ENCODE assay signal across 12 cellular contexts in genomic region chr9:114323849-114324248, GRCh38. TPM values are rescaled to one million over a fixed set of nuclear protein-coding genes. Genes with fewer than 3 reads are reported as not detected.
"Had no signal": no experiment of that assay in that cellular context is flagged by ENCODE, and none has a peak within 500 bp of the region (broad histone marks: within the 10 kb centered on the region; RNA-seq: fewer than 3 reads in every experiment).

No MANE protein-coding gene starts in this region.

RNA-seq across cellular contexts. Expression of gene ORM1, which starts 1.0 kb away (rescaled TPM):
- total RNA-seq: activated CD4-positive, alpha-beta memory T cell treated with anti-CD3 and anti-CD28 coated beads, Interleukin-2, amount 10 ng/mL, durations not matched to agents 7 days and 5 days; activated CD4-positive, alpha-beta T cell treated with anti-CD3 and anti-CD28 coated beads for 36 hours; activated CD4-positive, alpha-beta T cell treated with anti-CD3 and anti-CD28 coated beads, Interleukin-2, amount 10 ng/mL, durations not matched to agents 7 days and 5 days; activated CD8-positive, alpha-beta memory T cell treated with anti-CD3 and anti-CD28 coated beads, Interleukin-2, amount 10 ng/mL, durations not matched to agents 7 days and 5 days; activated CD8-positive, alpha-beta T cell treated with anti-CD3 and anti-CD28 coated beads, Interleukin-2, amount 10 ng/mL, durations not matched to agents 7 days and 5 days; activated naive CD8-positive, alpha-beta T cell treated with anti-CD3 and anti-CD28 coated beads, Interleukin-2, amount 10 ng/mL, durations not matched to agents 7 days and 5 days; activated T-helper 2 cell treated with anti-CD3 and anti-CD28 coated beads, Interferon-gamma antibody, Interleukin-2, Interleukin-4, amounts not matched to agents 10 μg/mL and 5 μg/mL and 100 μg/mL, durations not matched to agents 14 hours and 24 hours and 36 hours; cardiac muscle cell; T-helper 1 cell treated with Interleukin-12 subunit alpha and Interleukin-12 subunit beta and Interleukin-4 antibody, amounts not matched to agents 30 ng/mL and 1 ng/mL, for 36 hours; T-helper 17 cell; T-helper 2 cell treated with Interferon-gamma antibody and Interleukin-4, amounts not matched to agents 100 ng/mL and 5 ng/mL, for 36 hours had no signal

RNA-seq across cellular contexts. Expression of gene ORM2, which starts 5.8 kb away (rescaled TPM):
- total RNA-seq: activated CD4-positive, alpha-beta memory T cell treated with anti-CD3 and anti-CD28 coated beads, Interleukin-2, amount 10 ng/mL, durations not matched to agents 7 days and 5 days; activated CD4-positive, alpha-beta T cell treated with anti-CD3 and anti-CD28 coated beads for 36 hours; activated CD4-positive, alpha-beta T cell treated with anti-CD3 and anti-CD28 coated beads, Interleukin-2, amount 10 ng/mL, durations not matched to agents 7 days and 5 days; activated CD8-positive, alpha-beta memory T cell treated with anti-CD3 and anti-CD28 coated beads, Interleukin-2, amount 10 ng/mL, durations not matched to agents 7 days and 5 days; activated CD8-positive, alpha-beta T cell treated with anti-CD3 and anti-CD28 coated beads, Interleukin-2, amount 10 ng/mL, durations not matched to agents 7 days and 5 days; activated naive CD8-positive, alpha-beta T cell treated with anti-CD3 and anti-CD28 coated beads, Interleukin-2, amount 10 ng/mL, durations not matched to agents 7 days and 5 days; activated T-helper 2 cell treated with anti-CD3 and anti-CD28 coated beads, Interferon-gamma antibody, Interleukin-2, Interleukin-4, amounts not matched to agents 10 μg/mL and 5 μg/mL and 100 μg/mL, durations not matched to agents 14 hours and 24 hours and 36 hours; body of pancreas; cardiac muscle cell; T-helper 1 cell treated with Interleukin-12 subunit alpha and Interleukin-12 subunit beta and Interleukin-4 antibody, amounts not matched to agents 30 ng/mL and 1 ng/mL, for 36 hours; T-helper 17 cell; T-helper 2 cell treated with Interferon-gamma antibody and Interleukin-4, amounts not matched to agents 100 ng/mL and 5 ng/mL, for 36 hours had no signal
- polyA plus RNA-seq: cardiac muscle cell had no signal
